ENCODE assay signal across 1 cellular context in genomic region chr10:97627731-97628130, GRCh38.
TF ChIP-seq lines count a peak whose summit lies in the region.

No MANE protein-coding gene starts in this region.

TF ChIP-seq in IMR-90, 13 proteins besides CTCF, POLR2A, EP300 and RAD21:
- TF ChIP-seq, protein P1, sequence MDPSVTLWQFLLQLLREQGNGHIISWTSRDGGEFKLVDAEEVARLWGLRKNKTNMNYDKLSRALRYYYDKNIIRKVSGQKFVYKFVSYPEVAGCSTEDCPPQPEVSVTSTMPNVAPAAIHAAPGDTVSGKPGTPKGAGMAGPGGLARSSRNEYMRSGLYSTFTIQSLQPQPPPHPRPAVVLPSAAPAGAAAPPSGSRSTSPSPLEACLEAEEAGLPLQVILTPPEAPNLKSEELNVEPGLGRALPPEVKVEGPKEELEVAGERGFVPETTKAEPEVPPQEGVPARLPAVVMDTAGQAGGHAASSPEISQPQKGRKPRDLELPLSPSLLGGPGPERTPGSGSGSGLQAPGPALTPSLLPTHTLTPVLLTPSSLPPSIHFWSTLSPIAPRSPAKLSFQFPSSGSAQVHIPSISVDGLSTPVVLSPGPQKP (IDR thresholded peaks at IDR 0.05; ENCODE audit: borderline replicate concordance, low read depth, low read length): no peak
- TF ChIP-seq MXI1 (IDR thresholded peaks at IDR 0.05; ENCODE audit: borderline replicate concordance, low read depth, low read length) (no peak), USF2 (IDR thresholded peaks at IDR 0.05; ENCODE audit: low read depth, low read length) (no peak), MAZ (IDR thresholded peaks at IDR 0.05; ENCODE audit: borderline replicate concordance, low read depth, low read length) (no peak), FOS (IDR thresholded peaks at IDR 0.05; ENCODE audit: low read depth, low read length) (no peak), BHLHE40 (IDR thresholded peaks at IDR 0.05; ENCODE audit: low read depth, low read length) (no peak), RFX5 (IDR thresholded peaks at IDR 0.05; ENCODE audit: low read depth, low read length) (no peak)
